In genomic region chr4:159366966-159367365, GRCh38 we compare ENCODE assay signal across 16 cellular contexts.
DNase-seq lines count a peak whose midpoint lies in the region; ATAC-seq lines count a peak whose summit lies in the region.
"Had no signal": no experiment of that assay in that cellular context is flagged by ENCODE, and none has a peak within 500 bp of the region (broad histone marks: within the 10 kb centered on the region; RNA-seq: fewer than 3 reads in every experiment).

No MANE protein-coding gene starts in this region.

- no peak overlapping the region for H3K9ac ChIP-seq in adipocyte (ENCODE audit: low read length)
- H3K9ac ChIP-seq: SK-N-SH had no signal

- ATAC-seq in HG02623 (IDR thresholded peaks at IDR 0.05; ENCODE audit: unreplicated experiment) (no peak), HG03469 (IDR thresholded peaks at IDR 0.05; ENCODE audit: unreplicated experiment) (no peak)

- no peaks in the 10 kb centered on the region for H3K27me3 ChIP-seq in adipocyte (replicated peaks; ENCODE audit: control insufficient read depth, insufficient read depth, low read length)
- H3K27me3 ChIP-seq: ovary had no signal

- no peaks in the 10 kb centered on the region for H3K36me3 ChIP-seq in adipocyte (ENCODE audit: control insufficient read depth, insufficient read depth, low read length, severe bottlenecking)
- H3K36me3 ChIP-seq: ovary had no signal

- peaks cover 4% of the 10 kb centered on the region for H3K4me1 ChIP-seq in adipocyte (ENCODE audit: control insufficient read depth, insufficient read depth, low read length)

- no peak overlapping the region for H3K4me3 ChIP-seq in adipocyte (ENCODE audit: low read length)
- H3K4me3 ChIP-seq: ovary had no signal

- no peaks in the 10 kb centered on the region for H3K9me3 ChIP-seq in adipocyte (ENCODE audit: control insufficient read depth, low read length)
- H3K9me3 ChIP-seq: ovary, SK-N-SH had no signal

- DNase-seq in AG08395 (ENCODE audit: low spot score), result peak; percentile 32
- DNase-seq in HT-29 (ENCODE audit: low spot score), result peak; percentile 33
- DNase-seq in adipocyte (ENCODE audit: low read depth), result peak; percentile 10
- peak; percentile 39 for DNase-seq in left kidney (ENCODE audit: low read depth, low spot score)
- DNase-seq in NCI-H345 treated with DMSO at 0.1 percent for 48 hours (lab: John Stamatoyannopoulos, UW; ENCODE audit: unreplicated experiment), result no peak
- DNase-seq in midbrain (lab: John Stamatoyannopoulos, UW), result no peak
- DNase-seq: activated CD4-positive, alpha-beta memory T cell treated with anti-CD3 and anti-CD28 coated beads, Interleukin-2, amount 10 ng/mL, durations not matched to agents 7 days and 5 days; activated naive CD8-positive, alpha-beta T cell treated with anti-CD3 and anti-CD28 coated beads, Interleukin-2, amount 10 ng/mL, durations not matched to agents 7 days and 5 days; activated T-cell treated with anti-CD3 and anti-CD28 coated beads, Interleukin-2, amount 50 U/mL, for 48 hours; NCI-H1105 treated with DMSO at 0.1 percent for 48 hours; NCI-H226; ovary; SK-N-SH; stimulated activated naive CD4-positive, alpha-beta T cell treated with Interleukin-2 at 50 U/mL for 16 hours had no signal

Comparison
In these comparisons a context has a peak if more than half of its experiments do, and no peak if none do; other contexts are left out.
1. DNase-seq: peak in AG08395 (single experiment), HT-29 (single experiment), adipocyte (single experiment) and left kidney (single experiment); none in NCI-H345 treated with DMSO at 0.1 percent for 48 hours (single experiment) and midbrain (single experiment).